ENCODE assay signal across 32 cellular contexts in the genomic region with DNA sequence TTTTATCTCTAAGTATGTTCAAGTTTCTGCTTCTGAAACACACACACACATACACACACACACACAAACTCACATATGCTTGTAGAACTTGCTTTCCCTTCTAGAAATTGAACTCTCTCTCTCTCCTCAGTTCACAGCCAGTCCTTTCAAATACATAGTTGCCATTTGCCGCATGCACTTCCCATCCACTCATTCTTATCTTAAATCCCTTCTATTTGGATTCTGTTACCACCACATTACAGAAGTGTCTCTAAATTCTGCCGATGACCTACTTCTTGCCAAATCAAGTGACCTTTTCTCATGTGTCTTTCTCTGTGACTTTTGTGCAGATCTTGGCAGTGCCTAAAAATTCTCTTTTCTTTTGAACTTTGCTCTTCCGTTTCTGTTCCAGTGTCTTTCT. TPM values are rescaled to one million over a fixed set of nuclear protein-coding genes. Genes with fewer than 3 reads are reported as not detected.
"Had no signal": no experiment of that assay in that cellular context is flagged by ENCODE, and none has a peak within 500 bp of the region (broad histone marks: within the 10 kb centered on the region; RNA-seq: fewer than 3 reads in every experiment).

No MANE protein-coding gene starts in this region.

- ATAC-seq: activated CD4-positive, alpha-beta T cell treated with anti-CD3 and anti-CD28 coated beads for 36 hours; activated CD8-positive, alpha-beta T cell treated with anti-CD3 and anti-CD28 coated beads, Interleukin-2, amount 10 ng/mL, durations not matched to agents 7 days and 5 days; activated naive CD4-positive, alpha-beta T cell treated with anti-CD3 and anti-CD28 coated beads, Interleukin-2, amount 50 U/mL, for 72 hours; Panc1; SK-N-SH treated with all-trans-retinoic acid at 6 μM for 48 hours had no signal

- DNase-seq: activated CD4-positive, alpha-beta T cell treated with anti-CD3 and anti-CD28 coated beads for 36 hours; activated CD4-positive, alpha-beta T cell treated with anti-CD3 and anti-CD28 coated beads, Interleukin-2, amount 10 ng/mL, durations not matched to agents 7 days and 5 days; activated CD4-positive, alpha-beta T cell treated with anti-CD3 and anti-CD28 coated beads, Interleukin-2, amount 50 U/mL, for 48 hours; activated CD8-positive, alpha-beta T cell treated with anti-CD3 and anti-CD28 coated beads, Interleukin-2, amount 10 ng/mL, durations not matched to agents 7 days and 5 days; activated gamma-delta T cell; activated naive CD4-positive, alpha-beta T cell treated with Interleukin-2 at 50 U/mL for 16 hours; activated T-cell treated with anti-CD3 and anti-CD28 coated beads, Interleukin-2, amount 50 U/mL, for 24 hours; anterior cingulate cortex; central memory CD4-positive, alpha-beta T cell; Karpas-422; KBM-7; NCI-H1105; NCI-H1417 treated with DMSO at 0.1 percent for 48 hours; NCI-H187 treated with DMSO at 0.1 percent for 48 hours; NCI-H2081; NCI-H2171 treated with DMSO at 0.1 percent for 48 hours; NCI-H2227 treated with DMSO at 0.1 percent for 48 hours; NCI-H446; NCI-H510A treated with DMSO at 0.1 percent for 48 hours; NCI-H526 treated with DMSO at 0.1 percent for 48 hours; NCI-H82; SIG-M5; SW 1271; T-helper 1 cell; T-helper 2 cell had no signal

RNA-seq across cellular contexts. Expression of a gene that starts 7.5 kb away (rescaled TPM):
- total RNA-seq: activated CD4-positive, alpha-beta T cell treated with anti-CD3 and anti-CD28 coated beads for 36 hours; activated CD4-positive, alpha-beta T cell treated with anti-CD3 and anti-CD28 coated beads, Interleukin-2, amount 10 ng/mL, durations not matched to agents 7 days and 5 days; activated CD8-positive, alpha-beta T cell treated with anti-CD3 and anti-CD28 coated beads, Interleukin-2, amount 10 ng/mL, durations not matched to agents 7 days and 5 days; activated naive CD4-positive, alpha-beta T cell treated with anti-CD3 and anti-CD28 coated beads, Interleukin-2, amount 50 U/mL, for 72 hours; activated T-helper 2 cell treated with anti-CD3 and anti-CD28 coated beads, Interferon-gamma antibody, Interleukin-2, Interleukin-4, amounts not matched to agents 10 μg/mL and 5 μg/mL and 100 μg/mL, durations not matched to agents 14 hours and 24 hours and 36 hours; bronchial epithelial cell; MCF 10A had no signal
- polyA plus RNA-seq: IgD-negative memory B cell had no signal
